15 cellular contexts compared by ENCODE assay signal in the genomic region with DNA sequence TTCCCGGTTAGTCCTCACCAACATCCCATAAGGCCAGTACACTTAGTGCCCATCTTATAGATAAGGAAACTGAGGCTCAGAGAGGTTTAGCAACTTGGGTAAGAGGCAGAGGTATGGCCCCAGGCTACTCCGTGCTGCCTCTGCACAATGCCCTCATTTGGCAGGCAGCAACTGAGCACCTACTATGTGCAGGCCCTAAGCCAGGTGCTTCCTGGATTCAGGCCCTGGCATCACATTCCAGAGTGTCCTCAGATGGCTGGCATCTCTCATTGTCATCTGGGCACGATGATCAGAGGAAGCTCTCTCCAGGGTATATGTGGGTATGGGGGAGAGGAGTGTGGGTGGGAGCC. TPM values are rescaled to one million over a fixed set of nuclear protein-coding genes. Genes with fewer than 3 reads are reported as not detected.
DNase-seq lines count a peak whose midpoint lies in the region; ATAC-seq and TF ChIP-seq lines count a peak whose summit lies in the region.
"Had no signal": no experiment of that assay in that cellular context is flagged by ENCODE, and none has a peak within 500 bp of the region (broad histone marks: within the 10 kb centered on the region; RNA-seq: fewer than 3 reads in every experiment).

No MANE protein-coding gene starts in this region.

- H3K27ac Mint-ChIP-seq in MCF 10A (ENCODE audit: low read depth, unreplicated experiment) (peak overlapping the region; percentile 17), brain (peak overlapping the region; percentile 78 to 92 (median 89)), glutamatergic neuron (ENCODE audit: unreplicated experiment) (peak overlapping the region; percentile 81)
- H3K27ac Mint-ChIP-seq: CD4-positive, alpha-beta T cell had no signal

- CTCF ChIA-PET in MCF 10A (lab: Yijun Ruan, JAX) (interaction anchor here (0.6 to 7.1 kb wide), 5 partner anchors 13 to 1550 kb away, joined by 3 to 43 read pairs (median 3); no protein-coding TSS in a partner anchor), mammary epithelial cell (lab: Charles Lee; ENCODE audit: low non-redundant PET) (no interaction called here)

- no peak overlapping the region for H3K4me2 ChIP-seq in mammary epithelial cell (ENCODE audit: insufficient read depth, low read depth, low read length)

- no peaks in the 10 kb centered on the region for H3K9me3 Mint-ChIP-seq in MCF 10A (ENCODE audit: unreplicated experiment)
- H3K9me3 Mint-ChIP-seq in brain: peaks cover 0 to 2% (median 0%) of the 10 kb centered on the region in 5 experiments
- H3K9me3 Mint-ChIP-seq in glutamatergic neuron (ENCODE audit: unreplicated experiment): peaks cover 25% of the 10 kb centered on the region
- H3K9me3 Mint-ChIP-seq: CD4-positive, alpha-beta T cell had no signal

- H3K27ac ChIP-seq in mammary epithelial cell (ENCODE audit: insufficient read depth, low read depth, low read length): no peak overlapping the region
- peak overlapping the region; percentile 92 for H3K27ac ChIP-seq in temporal lobe (ENCODE audit: low read depth, low read length)
- H3K27ac ChIP-seq: 22Rv1, GM23248 had no signal

- H2AFZ ChIP-seq in mammary epithelial cell (ENCODE audit: low read depth, low read length): no peak overlapping the region
- H2AFZ ChIP-seq: GM23248 had no signal

- ATAC-seq in HG03442 (IDR thresholded peaks at IDR 0.05; ENCODE audit: unreplicated experiment) (no peak), GM18520 (IDR thresholded peaks at IDR 0.05; ENCODE audit: unreplicated experiment) (no peak)

- H3K9me3 ChIP-seq in mammary epithelial cell (replicated peaks; ENCODE audit: insufficient read depth, low read length): no peaks in the 10 kb centered on the region

- peaks cover 31% of the 10 kb centered on the region for H3K4me1 ChIP-seq in mammary epithelial cell (ENCODE audit: insufficient read depth, low read length)

- H3K36me3 ChIP-seq in mammary epithelial cell (ENCODE audit: insufficient read depth, low read length): no peaks in the 10 kb centered on the region

- BruUV-seq in MCF 10A (replicated peaks; lab: Mats Ljungman, UMichigan) (no TSS peak), mammary epithelial cell (replicated peaks; lab: Mats Ljungman, UMichigan) (no TSS peak)

- POLR2A ChIA-PET in MCF 10A (lab: Yijun Ruan, JAX): interaction anchor here (0.6 kb wide), 1 partner anchor 354 kb away, joined by 3 read pairs; no protein-coding TSS in a partner anchor

- TF ChIP-seq CTCF in MCF 10A (IDR thresholded peaks at IDR 0.05; ENCODE audit: unreplicated experiment) (no peak), mammary epithelial cell (conservative IDR thresholded peaks at IDR 0.05 in 1 of 2, IDR thresholded peaks at IDR 0.05 in 1 of 2; ENCODE audit: extremely low read depth in 1 of 2, insufficient read depth in 1 of 2, low read depth in 1 of 2, low read length in 2 of 2) (no peak), brain (conservative IDR thresholded peaks at IDR 0.05) (no peak), glutamatergic neuron (IDR thresholded peaks at IDR 0.05; ENCODE audit: partially characterized antibody, unreplicated experiment) (no peak)

- H4K20me1 ChIP-seq in mammary epithelial cell (ENCODE audit: insufficient read depth, low read length): no peaks in the 10 kb centered on the region

- no peak overlapping the region for H3K4me3 ChIP-seq in mammary epithelial cell (replicated peaks in 1 of 3; ENCODE audit: insufficient read depth in 1 of 3, low read depth in 2 of 3, low read length in 3 of 3)
- H3K4me3 ChIP-seq: GM23248 had no signal

- peaks cover 2% of the 10 kb centered on the region for H3K27me3 ChIP-seq in mammary epithelial cell (ENCODE audit: insufficient read depth, low read length)

- in situ Hi-C loops in mammary epithelial cell (cut with MboI; ENCODE audit: low sequenced_read_pairs in 2 of 2): no loop called here

- intact Hi-C loops in MCF 10A (cut with micrococcal nuclease): no loop called here
- intact Hi-C loops in mammary epithelial cell (cut with micrococcal nuclease): no loop called here

- no peak overlapping the region for H3K9ac ChIP-seq in mammary epithelial cell (ENCODE audit: insufficient read depth, low read length)
- H3K9ac ChIP-seq: GM23248 had no signal

- peaks cover 4% of the 10 kb centered on the region for H3K27me3 Mint-ChIP-seq in MCF 10A (ENCODE audit: insufficient read depth, unreplicated experiment)
- H3K27me3 Mint-ChIP-seq in brain: peaks cover 7% of the 10 kb centered on the region
- peaks cover 46% of the 10 kb centered on the region for H3K27me3 Mint-ChIP-seq in glutamatergic neuron (ENCODE audit: unreplicated experiment)

- no peaks in the 10 kb centered on the region for H3K36me3 Mint-ChIP-seq in MCF 10A (ENCODE audit: insufficient read depth, unreplicated experiment)
- no peaks in the 10 kb centered on the region for H3K36me3 Mint-ChIP-seq in brain
- no peaks in the 10 kb centered on the region for H3K36me3 Mint-ChIP-seq in glutamatergic neuron (ENCODE audit: unreplicated experiment)

- WGBS in mammary epithelial cell (ENCODE audit: low coverage, missing lambda C conversion rate): 69% methylated on average over 3 of the region's 3 CpGs

- H3K4me3 Mint-ChIP-seq in MCF 10A (ENCODE audit: unreplicated experiment) (no peak overlapping the region), brain (no peak overlapping the region), glutamatergic neuron (ENCODE audit: unreplicated experiment) (no peak overlapping the region)
- H3K4me3 Mint-ChIP-seq: CD4-positive, alpha-beta T cell had no signal

- dilution Hi-C loops in mammary epithelial cell (cut with HindIII; ENCODE audit: low sequenced_read_pairs): loop anchor here (10.0 kb wide), 1 partner anchor 47 kb away; no protein-coding TSS in a partner anchor

- H3K79me2 ChIP-seq in mammary epithelial cell (ENCODE audit: insufficient read depth, low read length): no peaks in the 10 kb centered on the region

- peaks cover 18% of the 10 kb centered on the region for H3K4me1 Mint-ChIP-seq in MCF 10A (ENCODE audit: insufficient read depth, unreplicated experiment)
- H3K4me1 Mint-ChIP-seq in brain: peaks cover 86% of the 10 kb centered on the region
- peaks cover 68% of the 10 kb centered on the region for H3K4me1 Mint-ChIP-seq in glutamatergic neuron (ENCODE audit: low read depth, unreplicated experiment)

- DNase-seq in MCF 10A (ENCODE audit: unreplicated experiment): no peak
- DNase-seq in mammary epithelial cell: no peak
- no peak for DNase-seq in glutamatergic neuron
- no peak for DNase-seq in T-helper 1 cell
- DNase-seq: C1 segment of cervical spinal cord; Calu3; CD4-positive, alpha-beta T cell; DMS 273 treated with DMSO at 0.1 percent for 48 hours; GM23248; H7 had no signal

RNA-seq across cellular contexts. Expression of a gene that starts 53.8 kb away (rescaled TPM):
- total RNA-seq in MCF 10A (2022) (not detected in 2 replicates), mammary epithelial cell (under 1 TPM; under 0.01 to 0.07 TPM), glutamatergic neuron (ENCODE audit: unreplicated experiment) (2.3 TPM), temporal lobe (31.2 TPM)
- polyA plus RNA-seq in mammary epithelial cell (not detected), brain (ENCODE audit: insufficient read depth, low read depth, low replicate concordance) (23.1 TPM)
- polyA minus RNA-seq in mammary epithelial cell: not detected
- total RNA-seq: Calu3 had no signal
- polyA plus RNA-seq: GM23248 had no signal

Comparison
In these comparisons a context has a peak if more than half of its experiments do, and no peak if none do; other contexts are left out.
1. H3K27ac Mint-ChIP-seq: peak in every context shown above with its lines; median percentile 89 in brain; 81 in glutamatergic neuron; 17 in MCF 10A.